ENCODE assay signal across 1 cellular context in the genomic region with DNA sequence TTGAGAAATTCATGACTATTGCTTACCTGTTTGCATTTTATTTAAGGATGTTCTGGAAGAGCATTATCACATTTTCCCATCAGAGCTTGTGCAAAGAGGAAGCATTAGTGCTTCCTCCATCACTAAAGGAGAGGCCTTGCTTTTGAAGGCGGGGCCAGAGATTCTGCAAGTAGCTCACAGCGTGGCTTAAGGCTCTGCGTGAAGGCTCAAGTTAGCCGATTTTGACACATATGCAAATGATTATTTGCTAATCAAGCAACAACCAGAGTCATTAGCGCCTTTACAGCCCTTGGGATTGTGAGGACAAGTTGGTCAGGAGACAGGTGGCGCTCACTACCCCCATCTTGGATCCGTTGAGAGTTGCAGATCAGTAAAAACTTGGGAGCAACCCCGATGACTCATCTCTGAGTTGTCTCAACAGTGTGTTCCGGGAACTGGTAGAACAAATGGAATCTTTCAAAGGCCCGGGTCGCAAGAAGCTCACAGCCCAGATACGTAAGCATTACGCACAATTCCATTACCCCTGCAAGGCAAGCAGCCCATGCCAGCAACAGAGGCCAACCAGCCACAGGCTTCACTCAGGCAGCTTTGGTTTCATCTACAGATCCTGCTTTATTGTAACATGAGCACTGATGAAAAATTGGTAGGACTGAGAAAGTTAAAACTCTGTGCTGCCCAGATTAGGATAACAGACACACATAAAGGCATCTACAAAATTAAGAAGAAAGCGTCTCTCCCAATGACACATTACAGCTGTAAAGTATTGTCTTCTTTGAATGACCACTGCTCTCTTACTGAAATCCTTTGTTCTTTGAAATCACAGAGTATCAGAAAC.
TF ChIP-seq lines count a peak whose summit lies in the region.

No MANE protein-coding gene starts in this region.

TF ChIP-seq in HepG2, 621 proteins besides CTCF, POLR2A, EP300 and RAD21 (continued from another document and continues in another):
- TF ChIP-seq, protein P1, sequence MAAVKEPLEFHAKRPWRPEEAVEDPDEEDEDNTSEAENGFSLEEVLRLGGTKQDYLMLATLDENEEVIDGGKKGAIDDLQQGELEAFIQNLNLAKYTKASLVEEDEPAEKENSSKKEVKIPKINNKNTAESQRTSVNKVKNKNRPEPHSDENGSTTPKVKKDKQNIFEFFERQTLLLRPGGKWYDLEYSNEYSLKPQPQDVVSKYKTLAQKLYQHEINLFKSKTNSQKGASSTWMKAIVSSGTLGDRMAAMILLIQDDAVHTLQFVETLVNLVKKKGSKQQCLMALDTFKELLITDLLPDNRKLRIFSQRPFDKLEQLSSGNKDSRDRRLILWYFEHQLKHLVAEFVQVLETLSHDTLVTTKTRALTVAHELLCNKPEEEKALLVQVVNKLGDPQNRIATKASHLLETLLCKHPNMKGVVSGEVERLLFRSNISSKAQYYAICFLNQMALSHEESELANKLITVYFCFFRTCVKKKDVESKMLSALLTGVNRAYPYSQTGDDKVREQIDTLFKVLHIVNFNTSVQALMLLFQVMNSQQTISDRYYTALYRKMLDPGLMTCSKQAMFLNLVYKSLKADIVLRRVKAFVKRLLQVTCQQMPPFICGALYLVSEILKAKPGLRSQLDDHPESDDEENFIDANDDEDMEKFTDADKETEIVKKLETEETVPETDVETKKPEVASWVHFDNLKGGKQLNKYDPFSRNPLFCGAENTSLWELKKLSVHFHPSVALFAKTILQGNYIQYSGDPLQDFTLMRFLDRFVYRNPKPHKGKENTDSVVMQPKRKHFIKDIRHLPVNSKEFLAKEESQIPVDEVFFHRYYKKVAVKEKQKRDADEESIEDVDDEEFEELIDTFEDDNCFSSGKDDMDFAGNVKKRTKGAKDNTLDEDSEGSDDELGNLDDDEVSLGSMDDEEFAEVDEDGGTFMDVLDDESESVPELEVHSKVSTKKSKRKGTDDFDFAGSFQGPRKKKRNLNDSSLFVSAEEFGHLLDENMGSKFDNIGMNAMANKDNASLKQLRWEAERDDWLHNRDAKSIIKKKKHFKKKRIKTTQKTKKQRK (IDR thresholded peaks at IDR 0.05; ENCODE audit: low read length): no peak
- TF ChIP-seq FOXC1 (CRISPR knock-in tag; IDR thresholded peaks at IDR 0.05; ENCODE audit: borderline replicate concordance) (peak; percentile 84), SIX4 (CRISPR knock-in tag; IDR thresholded peaks at IDR 0.05) (peak; percentile 56), ZNF776 (CRISPR knock-in tag; IDR thresholded peaks at IDR 0.05) (no peak), GATA4 (IDR thresholded peaks at IDR 0.05; ENCODE audit: borderline replicate concordance, low read depth) (peak; percentile 49; the same call in 1 of the 2 replicates), NFATC3 (CRISPR knock-in tag; IDR thresholded peaks at IDR 0.05) (no peak), PCBP2 (optimal IDR thresholded peaks at IDR 0.05; ENCODE audit: low read depth, low read length, poor library complexity, severe bottlenecking) (no peak), ZNF296 (CRISPR knock-in tag; conservative IDR thresholded peaks at IDR 0.05) (no peak), CENPT (CRISPR knock-in tag; IDR thresholded peaks at IDR 0.05; ENCODE audit: low read depth) (0 out of 2 replicates have a peak, but pooled peaks have one; percentile 29), ZNF501 (CRISPR knock-in tag; IDR thresholded peaks at IDR 0.05) (peak; percentile 70), ZNF256 (CRISPR knock-in tag; conservative IDR thresholded peaks at IDR 0.05) (no peak), ZNF83 (CRISPR knock-in tag; IDR thresholded peaks at IDR 0.05; ENCODE audit: borderline replicate concordance) (no peak), THAP11 (CRISPR knock-in tag; IDR thresholded peaks at IDR 0.05) (peak; percentile 70), SALL1 (CRISPR knock-in tag; IDR thresholded peaks at IDR 0.05) (peak; percentile 91), REXO4 (CRISPR knock-in tag; IDR thresholded peaks at IDR 0.05; ENCODE audit: borderline replicate concordance) (no peak), ZNF780A (CRISPR knock-in tag; IDR thresholded peaks at IDR 0.05) (no peak), TEAD2 (CRISPR knock-in tag; IDR thresholded peaks at IDR 0.05) (no peak), MED8 (CRISPR knock-in tag; IDR thresholded peaks at IDR 0.05; ENCODE audit: insufficient replicate concordance) (no peak), ZEB1 (IDR thresholded peaks at IDR 0.05; ENCODE audit: insufficient replicate concordance, low read depth) (no peak), SNAPC2 (CRISPR knock-in tag; IDR thresholded peaks at IDR 0.05) (peak; percentile 40), SMAD3 (CRISPR knock-in tag; IDR thresholded peaks at IDR 0.05) (peak; percentile 98), NFKBIZ (CRISPR knock-in tag; IDR thresholded peaks at IDR 0.05) (no peak; the same call in 1 of the 2 replicates), ZNF382 (CRISPR knock-in tag; IDR thresholded peaks at IDR 0.05; ENCODE audit: borderline replicate concordance) (no peak), TRIM24 (CRISPR knock-in tag; IDR thresholded peaks at IDR 0.05) (peak; percentile 17; the same call in 1 of the 2 replicates), MEIS1 (CRISPR knock-in tag; IDR thresholded peaks at IDR 0.05; ENCODE audit: borderline replicate concordance) (no peak; the same call in 1 of the 2 replicates), TBX3 (IDR thresholded peaks at IDR 0.05; ENCODE audit: borderline replicate concordance) (peak; percentile 67; the same call in 1 of the 2 replicates), NFYC (CRISPR knock-in tag; IDR thresholded peaks at IDR 0.05) (no peak; the same call in 1 of the 2 replicates), SP140L (CRISPR knock-in tag; IDR thresholded peaks at IDR 0.05; ENCODE audit: borderline replicate concordance) (no peak; the same call in 1 of the 2 replicates), NR2C2 (CRISPR knock-in tag; IDR thresholded peaks at IDR 0.05; ENCODE audit: borderline replicate concordance) (peak; percentile 56; the same call in 1 of the 2 replicates), SPEN (CRISPR knock-in tag; IDR thresholded peaks at IDR 0.05; ENCODE audit: low read depth) (peak; percentile 60), ZNF282 (IDR thresholded peaks at IDR 0.05; ENCODE audit: partially characterized antibody) (no peak), CBX2 (IDR thresholded peaks at IDR 0.05; ENCODE audit: low read depth, low read length) (no peak; the same call in 1 of the 2 replicates), CBX2 (CRISPR knock-in tag; IDR thresholded peaks at IDR 0.05; ENCODE audit: low read depth) (peak; percentile 33; the same call in 1 of the 2 replicates), JUND (CRISPR knock-in tag; IDR thresholded peaks at IDR 0.05) (peak; percentile 99), ZNF562 (CRISPR knock-in tag; IDR thresholded peaks at IDR 0.05; ENCODE audit: borderline replicate concordance) (no peak)
- TF ChIP-seq, protein P2, sequence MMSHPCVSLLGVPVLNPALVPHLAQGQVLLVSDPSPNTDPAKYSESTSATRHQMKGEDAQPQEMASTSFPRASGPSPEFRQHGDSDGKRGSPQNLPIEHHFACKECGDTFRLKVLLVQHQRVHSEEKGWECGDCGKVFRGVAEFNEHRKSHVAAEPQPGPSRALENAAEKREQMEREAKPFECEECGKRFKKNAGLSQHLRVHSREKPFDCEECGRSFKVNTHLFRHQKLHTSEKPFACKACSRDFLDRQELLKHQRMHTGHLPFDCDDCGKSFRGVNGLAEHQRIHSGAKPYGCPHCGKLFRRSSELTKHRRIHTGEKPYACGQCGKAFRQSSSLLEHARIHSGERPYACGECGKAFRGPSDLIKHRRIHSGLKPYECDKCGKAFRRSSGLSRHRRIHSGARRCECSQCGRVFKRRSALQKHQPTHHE (CRISPR knock-in tag; IDR thresholded peaks at IDR 0.05; ENCODE audit: borderline replicate concordance): peak; percentile 52; the same call in 1 of the 2 replicates
- TF ChIP-seq, protein P3, sequence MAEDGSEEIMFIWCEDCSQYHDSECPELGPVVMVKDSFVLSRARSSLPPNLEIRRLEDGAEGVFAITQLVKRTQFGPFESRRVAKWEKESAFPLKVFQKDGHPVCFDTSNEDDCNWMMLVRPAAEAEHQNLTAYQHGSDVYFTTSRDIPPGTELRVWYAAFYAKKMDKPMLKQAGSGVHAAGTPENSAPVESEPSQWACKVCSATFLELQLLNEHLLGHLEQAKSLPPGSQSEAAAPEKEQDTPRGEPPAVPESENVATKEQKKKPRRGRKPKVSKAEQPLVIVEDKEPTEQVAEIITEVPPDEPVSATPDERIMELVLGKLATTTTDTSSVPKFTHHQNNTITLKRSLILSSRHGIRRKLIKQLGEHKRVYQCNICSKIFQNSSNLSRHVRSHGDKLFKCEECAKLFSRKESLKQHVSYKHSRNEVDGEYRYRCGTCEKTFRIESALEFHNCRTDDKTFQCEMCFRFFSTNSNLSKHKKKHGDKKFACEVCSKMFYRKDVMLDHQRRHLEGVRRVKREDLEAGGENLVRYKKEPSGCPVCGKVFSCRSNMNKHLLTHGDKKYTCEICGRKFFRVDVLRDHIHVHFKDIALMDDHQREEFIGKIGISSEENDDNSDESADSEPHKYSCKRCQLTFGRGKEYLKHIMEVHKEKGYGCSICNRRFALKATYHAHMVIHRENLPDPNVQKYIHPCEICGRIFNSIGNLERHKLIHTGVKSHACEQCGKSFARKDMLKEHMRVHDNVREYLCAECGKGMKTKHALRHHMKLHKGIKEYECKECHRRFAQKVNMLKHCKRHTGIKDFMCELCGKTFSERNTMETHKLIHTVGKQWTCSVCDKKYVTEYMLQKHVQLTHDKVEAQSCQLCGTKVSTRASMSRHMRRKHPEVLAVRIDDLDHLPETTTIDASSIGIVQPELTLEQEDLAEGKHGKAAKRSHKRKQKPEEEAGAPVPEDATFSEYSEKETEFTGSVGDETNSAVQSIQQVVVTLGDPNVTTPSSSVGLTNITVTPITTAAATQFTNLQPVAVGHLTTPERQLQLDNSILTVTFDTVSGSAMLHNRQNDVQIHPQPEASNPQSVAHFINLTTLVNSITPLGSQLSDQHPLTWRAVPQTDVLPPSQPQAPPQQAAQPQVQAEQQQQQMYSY (CRISPR knock-in tag; IDR thresholded peaks at IDR 0.05): no peak
- TF ChIP-seq, protein P4, sequence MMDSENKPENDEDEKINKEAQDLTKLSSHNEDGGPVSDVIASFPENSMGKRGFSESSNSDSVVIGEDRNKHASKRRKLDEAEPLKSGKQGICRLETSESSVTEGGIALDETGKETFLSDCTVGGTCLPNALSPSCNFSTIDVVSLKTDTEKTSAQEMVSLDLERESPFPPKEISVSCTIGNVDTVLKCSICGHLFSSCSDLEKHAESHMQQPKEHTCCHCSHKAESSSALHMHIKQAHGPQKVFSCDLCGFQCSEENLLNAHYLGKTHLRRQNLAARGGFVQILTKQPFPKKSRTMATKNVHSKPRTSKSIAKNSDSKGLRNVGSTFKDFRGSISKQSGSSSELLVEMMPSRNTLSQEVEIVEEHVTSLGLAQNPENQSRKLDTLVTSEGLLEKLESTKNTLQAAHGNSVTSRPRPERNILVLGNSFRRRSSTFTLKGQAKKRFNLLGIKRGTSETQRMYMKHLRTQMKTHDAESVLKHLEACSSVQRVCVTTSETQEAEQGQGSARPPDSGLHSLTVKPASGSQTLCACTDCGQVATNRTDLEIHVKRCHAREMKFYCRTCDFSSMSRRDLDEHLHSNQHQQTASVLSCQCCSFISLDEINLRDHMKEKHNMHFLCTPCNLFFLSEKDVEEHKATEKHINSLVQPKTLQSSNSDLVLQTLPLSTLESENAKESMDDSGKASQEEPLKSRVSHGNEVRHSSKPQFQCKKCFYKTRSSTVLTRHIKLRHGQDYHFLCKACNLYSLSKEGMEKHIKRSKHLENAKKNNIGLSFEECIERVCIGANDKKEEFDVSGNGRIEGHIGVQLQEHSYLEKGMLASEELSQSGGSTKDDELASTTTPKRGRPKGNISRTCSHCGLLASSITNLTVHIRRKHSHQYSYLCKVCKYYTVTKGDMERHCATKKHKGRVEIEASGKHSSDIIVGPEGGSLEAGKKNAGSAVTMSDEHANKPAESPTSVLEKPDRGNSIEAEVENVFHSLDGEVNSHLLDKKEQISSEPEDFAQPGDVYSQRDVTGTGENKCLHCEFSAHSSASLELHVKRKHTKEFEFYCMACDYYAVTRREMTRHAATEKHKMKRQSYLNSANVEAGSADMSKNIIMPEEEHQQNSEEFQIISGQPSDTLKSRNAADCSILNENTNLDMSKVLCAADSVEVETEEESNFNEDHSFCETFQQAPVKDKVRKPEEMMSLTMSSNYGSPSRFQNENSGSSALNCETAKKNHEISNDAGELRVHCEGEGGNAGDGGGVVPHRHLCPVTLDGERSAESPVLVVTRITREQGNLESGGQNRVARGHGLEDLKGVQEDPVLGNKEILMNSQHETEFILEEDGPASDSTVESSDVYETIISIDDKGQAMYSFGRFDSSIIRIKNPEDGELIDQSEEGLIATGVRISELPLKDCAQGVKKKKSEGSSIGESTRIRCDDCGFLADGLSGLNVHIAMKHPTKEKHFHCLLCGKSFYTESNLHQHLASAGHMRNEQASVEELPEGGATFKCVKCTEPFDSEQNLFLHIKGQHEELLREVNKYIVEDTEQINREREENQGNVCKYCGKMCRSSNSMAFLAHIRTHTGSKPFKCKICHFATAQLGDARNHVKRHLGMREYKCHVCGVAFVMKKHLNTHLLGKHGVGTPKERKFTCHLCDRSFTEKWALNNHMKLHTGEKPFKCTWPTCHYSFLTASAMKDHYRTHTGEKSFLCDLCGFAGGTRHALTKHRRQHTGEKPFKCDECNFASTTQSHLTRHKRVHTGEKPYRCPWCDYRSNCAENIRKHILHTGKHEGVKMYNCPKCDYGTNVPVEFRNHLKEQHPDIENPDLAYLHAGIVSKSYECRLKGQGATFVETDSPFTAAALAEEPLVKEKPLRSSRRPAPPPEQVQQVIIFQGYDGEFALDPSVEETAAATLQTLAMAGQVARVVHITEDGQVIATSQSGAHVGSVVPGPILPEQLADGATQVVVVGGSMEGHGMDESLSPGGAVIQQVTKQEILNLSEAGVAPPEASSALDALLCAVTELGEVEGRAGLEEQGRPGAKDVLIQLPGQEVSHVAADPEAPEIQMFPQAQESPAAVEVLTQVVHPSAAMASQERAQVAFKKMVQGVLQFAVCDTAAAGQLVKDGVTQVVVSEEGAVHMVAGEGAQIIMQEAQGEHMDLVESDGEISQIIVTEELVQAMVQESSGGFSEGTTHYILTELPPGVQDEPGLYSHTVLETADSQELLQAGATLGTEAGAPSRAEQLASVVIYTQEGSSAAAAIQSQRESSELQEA (CRISPR knock-in tag; IDR thresholded peaks at IDR 0.05; ENCODE audit: not compliant biosample characterization): peak; percentile 74
- TF ChIP-seq, protein P5, sequence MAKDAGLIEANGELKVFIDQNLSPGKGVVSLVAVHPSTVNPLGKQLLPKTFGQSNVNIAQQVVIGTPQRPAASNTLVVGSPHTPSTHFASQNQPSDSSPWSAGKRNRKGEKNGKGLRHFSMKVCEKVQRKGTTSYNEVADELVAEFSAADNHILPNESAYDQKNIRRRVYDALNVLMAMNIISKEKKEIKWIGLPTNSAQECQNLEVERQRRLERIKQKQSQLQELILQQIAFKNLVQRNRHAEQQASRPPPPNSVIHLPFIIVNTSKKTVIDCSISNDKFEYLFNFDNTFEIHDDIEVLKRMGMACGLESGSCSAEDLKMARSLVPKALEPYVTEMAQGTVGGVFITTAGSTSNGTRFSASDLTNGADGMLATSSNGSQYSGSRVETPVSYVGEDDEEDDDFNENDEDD (CRISPR knock-in tag; IDR thresholded peaks at IDR 0.05; ENCODE audit: borderline replicate concordance): peak; percentile 71; the same call in 1 of the 2 replicates
- TF ChIP-seq, protein P6, sequence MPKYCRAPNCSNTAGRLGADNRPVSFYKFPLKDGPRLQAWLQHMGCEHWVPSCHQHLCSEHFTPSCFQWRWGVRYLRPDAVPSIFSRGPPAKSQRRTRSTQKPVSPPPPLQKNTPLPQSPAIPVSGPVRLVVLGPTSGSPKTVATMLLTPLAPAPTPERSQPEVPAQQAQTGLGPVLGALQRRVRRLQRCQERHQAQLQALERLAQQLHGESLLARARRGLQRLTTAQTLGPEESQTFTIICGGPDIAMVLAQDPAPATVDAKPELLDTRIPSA (CRISPR knock-in tag; IDR thresholded peaks at IDR 0.05; ENCODE audit: borderline replicate concordance): no peak
